ENCODE assay signal across 1 cellular context in the genomic region with DNA sequence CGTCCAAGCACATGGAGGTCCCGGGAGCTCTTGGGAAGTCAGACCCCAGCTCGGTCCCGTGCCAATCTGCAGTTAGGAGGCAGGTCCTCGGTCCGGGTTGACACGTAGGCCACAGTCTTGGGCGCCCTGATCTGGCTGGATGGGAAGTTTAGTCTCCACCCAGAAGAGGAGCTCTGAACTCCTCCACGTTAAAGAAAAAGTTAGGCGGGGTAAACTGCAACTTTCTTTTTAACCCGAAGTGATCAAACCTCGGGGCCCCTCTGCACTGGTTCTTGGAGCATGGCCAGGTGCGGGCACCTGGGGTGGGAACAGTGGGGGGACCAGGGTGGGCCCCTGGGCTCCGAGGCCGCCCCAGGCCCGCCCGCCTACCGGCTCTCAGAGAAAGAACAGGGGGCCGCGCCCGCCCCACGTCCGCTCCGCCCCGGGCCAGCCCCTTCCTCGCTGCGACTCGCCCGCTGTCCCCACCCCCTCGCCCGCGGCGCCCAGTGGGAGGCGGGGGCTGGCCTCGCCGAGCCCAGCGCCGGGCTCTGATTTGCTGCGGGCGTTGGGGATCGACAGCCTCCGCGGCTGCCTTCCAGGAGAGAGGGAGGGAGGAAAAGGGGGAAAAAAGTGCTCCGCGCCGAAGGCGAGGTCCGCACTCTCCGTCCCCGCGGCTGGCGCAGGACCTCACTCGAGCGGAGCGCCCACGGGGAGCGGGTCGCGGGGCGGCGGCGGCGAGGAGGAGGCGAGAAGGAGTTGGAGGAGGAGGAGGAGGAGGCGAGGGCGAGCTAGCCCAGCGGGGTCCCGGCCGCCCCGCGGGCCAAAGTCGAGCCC.
A peak's percentile ranks its signal among the peaks of the same experiment; 100 is the strongest.
TF ChIP-seq lines count a peak whose summit lies in the region.

Gene COL5A1, plus strand, starts transcription at position 631 of the 813 bp plus-strand sequence. CDS start 385 bp downstream, outside the sequence.

TF ChIP-seq in WTC11, 78 proteins besides CTCF, POLR2A, EP300 and RAD21 (continued from another document):
- TF ChIP-seq, protein P1, sequence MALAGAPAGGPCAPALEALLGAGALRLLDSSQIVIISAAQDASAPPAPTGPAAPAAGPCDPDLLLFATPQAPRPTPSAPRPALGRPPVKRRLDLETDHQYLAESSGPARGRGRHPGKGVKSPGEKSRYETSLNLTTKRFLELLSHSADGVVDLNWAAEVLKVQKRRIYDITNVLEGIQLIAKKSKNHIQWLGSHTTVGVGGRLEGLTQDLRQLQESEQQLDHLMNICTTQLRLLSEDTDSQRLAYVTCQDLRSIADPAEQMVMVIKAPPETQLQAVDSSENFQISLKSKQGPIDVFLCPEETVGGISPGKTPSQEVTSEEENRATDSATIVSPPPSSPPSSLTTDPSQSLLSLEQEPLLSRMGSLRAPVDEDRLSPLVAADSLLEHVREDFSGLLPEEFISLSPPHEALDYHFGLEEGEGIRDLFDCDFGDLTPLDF (CRISPR knock-in tag; IDR thresholded peaks at IDR 0.05) = no peak
- TF ChIP-seq SP1 (CRISPR knock-in tag; conservative IDR thresholded peaks at IDR 0.05) (peak; percentile 67), GTF2I (CRISPR knock-in tag; conservative IDR thresholded peaks at IDR 0.05) (no peak), KAT7 (CRISPR knock-in tag; IDR thresholded peaks at IDR 0.05; ENCODE audit: borderline replicate concordance) (no peak), ETV6 (CRISPR knock-in tag; IDR thresholded peaks at IDR 0.05) (0 out of 2 replicates have a peak, but pooled peaks have one; percentile 38), USF2 (CRISPR knock-in tag; IDR thresholded peaks at IDR 0.05) (no peak), ZNF423 (CRISPR knock-in tag; IDR thresholded peaks at IDR 0.05) (peak; percentile 73)
- TF ChIP-seq, protein P2, sequence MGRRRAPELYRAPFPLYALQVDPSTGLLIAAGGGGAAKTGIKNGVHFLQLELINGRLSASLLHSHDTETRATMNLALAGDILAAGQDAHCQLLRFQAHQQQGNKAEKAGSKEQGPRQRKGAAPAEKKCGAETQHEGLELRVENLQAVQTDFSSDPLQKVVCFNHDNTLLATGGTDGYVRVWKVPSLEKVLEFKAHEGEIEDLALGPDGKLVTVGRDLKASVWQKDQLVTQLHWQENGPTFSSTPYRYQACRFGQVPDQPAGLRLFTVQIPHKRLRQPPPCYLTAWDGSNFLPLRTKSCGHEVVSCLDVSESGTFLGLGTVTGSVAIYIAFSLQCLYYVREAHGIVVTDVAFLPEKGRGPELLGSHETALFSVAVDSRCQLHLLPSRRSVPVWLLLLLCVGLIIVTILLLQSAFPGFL (CRISPR knock-in tag; IDR thresholded peaks at IDR 0.05; ENCODE audit: borderline replicate concordance) = no peak
- TF ChIP-seq, protein P3, sequence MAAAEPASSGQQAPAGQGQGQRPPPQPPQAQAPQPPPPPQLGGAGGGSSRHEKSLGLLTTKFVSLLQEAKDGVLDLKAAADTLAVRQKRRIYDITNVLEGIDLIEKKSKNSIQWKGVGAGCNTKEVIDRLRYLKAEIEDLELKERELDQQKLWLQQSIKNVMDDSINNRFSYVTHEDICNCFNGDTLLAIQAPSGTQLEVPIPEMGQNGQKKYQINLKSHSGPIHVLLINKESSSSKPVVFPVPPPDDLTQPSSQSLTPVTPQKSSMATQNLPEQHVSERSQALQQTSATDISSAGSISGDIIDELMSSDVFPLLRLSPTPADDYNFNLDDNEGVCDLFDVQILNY (CRISPR knock-in tag; IDR thresholded peaks at IDR 0.05) = peak; percentile 43; the same call in 1 of the 2 replicates
